In the genomic region with DNA sequence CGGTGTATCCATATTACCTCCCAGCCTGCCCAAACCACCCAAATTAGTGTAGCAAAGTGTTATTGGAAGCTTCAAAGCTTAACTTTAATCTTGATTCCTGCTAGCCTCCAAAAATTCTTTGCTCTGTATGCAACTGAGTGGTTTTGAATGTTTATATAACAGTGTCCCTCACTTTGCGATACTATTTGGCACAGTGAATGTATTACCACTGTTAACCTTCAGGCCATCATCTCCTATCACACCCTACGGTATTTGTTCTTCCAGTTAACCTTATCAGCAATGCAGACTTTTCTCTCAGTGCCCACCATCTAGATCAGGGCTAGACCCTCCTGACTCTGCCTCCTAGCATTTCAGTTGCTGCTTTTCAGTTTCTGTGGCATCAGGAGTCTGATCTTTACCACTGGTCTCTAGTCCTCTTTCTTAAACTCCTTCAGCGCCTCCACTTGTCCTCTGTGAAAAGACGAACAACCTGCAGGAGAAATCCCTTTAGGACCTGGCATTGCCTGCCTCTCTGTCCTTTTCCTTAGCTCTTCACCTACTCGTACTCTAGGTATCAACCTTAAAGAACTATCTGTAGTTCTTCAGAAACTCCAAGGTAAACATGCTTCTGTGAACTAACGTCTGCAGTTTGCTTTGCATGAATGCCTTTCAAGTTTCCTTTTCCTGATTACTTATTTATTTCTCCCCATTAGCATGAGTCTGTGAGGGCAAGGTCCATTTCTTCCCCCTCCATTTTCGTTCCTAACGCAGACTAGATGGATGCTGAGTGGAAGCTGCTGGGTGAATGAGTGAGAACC, we compare ENCODE assay signal across 15 cellular contexts.
DNase-seq lines count a peak whose midpoint lies in the region; ATAC-seq and TF ChIP-seq lines count a peak whose summit lies in the region.
"Had no signal": no experiment of that assay in that cellular context is flagged by ENCODE, and none has a peak within 500 bp of the region (broad histone marks: within the 10 kb centered on the region; RNA-seq: fewer than 3 reads in every experiment).

No MANE protein-coding gene starts in this region.

- no peak overlapping the region for H2AFZ ChIP-seq in smooth muscle cell (ENCODE audit: low read depth)

- no peaks in the 10 kb centered on the region for H3K4me1 ChIP-seq in smooth muscle cell (ENCODE audit: low read depth)
- H3K4me1 ChIP-seq: sigmoid colon had no signal

- H3K4me3 ChIP-seq in epithelial cell of proximal tubule (ENCODE audit: low read depth, low read length) (peak overlapping the region; percentile 40), smooth muscle cell (peak overlapping the region; percentile 22)
- H3K4me3 ChIP-seq: cardiac muscle cell, sigmoid colon had no signal

- H3K9me3 ChIP-seq in smooth muscle cell (replicated peaks; ENCODE audit: low read depth), result no peaks in the 10 kb centered on the region
- H3K9me3 ChIP-seq: sigmoid colon had no signal

- H3K9ac ChIP-seq in smooth muscle cell (ENCODE audit: low read depth), result no peak overlapping the region

- H3K4me2 ChIP-seq in smooth muscle cell, result no peak overlapping the region

- H3K27me3 ChIP-seq in smooth muscle cell (ENCODE audit: low read depth), result no peaks in the 10 kb centered on the region
- H3K27me3 ChIP-seq: cardiac muscle cell, sigmoid colon had no signal

- H3K79me2 ChIP-seq in smooth muscle cell (ENCODE audit: low read depth), result no peaks in the 10 kb centered on the region

- peak; percentile 77 for ATAC-seq in GM18873 (IDR thresholded peaks at IDR 0.05; ENCODE audit: low FRiP score, unreplicated experiment)
- ATAC-seq in HG03097 (IDR thresholded peaks at IDR 0.05; ENCODE audit: low FRiP score, unreplicated experiment), result peak; percentile 76
- ATAC-seq in HG03196 (IDR thresholded peaks at IDR 0.05; ENCODE audit: unreplicated experiment), result no peak
- ATAC-seq in GM18909 (IDR thresholded peaks at IDR 0.05; ENCODE audit: poor library complexity, unreplicated experiment), result no peak
- ATAC-seq: activated CD8-positive, alpha-beta memory T cell treated with anti-CD3 and anti-CD28 coated beads, Interleukin-2, amount 10 ng/mL, durations not matched to agents 7 days and 5 days; CD8-positive, alpha-beta T cell; left lobe of liver; stimulated activated naive CD8-positive, alpha-beta T cell treated with anti-CD3 and anti-CD28 coated beads, Interleukin-15, amount 100 ng/mL, for 72 hours had no signal

- TF ChIP-seq CTCF in epithelial cell of proximal tubule (conservative IDR thresholded peaks at IDR 0.05; ENCODE audit: low read depth, low read length), result no peak
- TF ChIP-seq CTCF in smooth muscle cell (IDR thresholded peaks at IDR 0.05; ENCODE audit: borderline replicate concordance, insufficient read depth, poor library complexity, severe bottlenecking), result no peak

- peak; percentile 63 for DNase-seq in epithelial cell of proximal tubule (ENCODE audit: low read depth)
- DNase-seq in smooth muscle cell (lab: John Stamatoyannopoulos, UW; ENCODE audit: unreplicated experiment), result no peak
- DNase-seq in caudate nucleus (lab: John Stamatoyannopoulos, UW), result no peak
- DNase-seq: activated B cell treated with CpG ODN at 0.5 μM for 24 hours; activated CD8-positive, alpha-beta memory T cell treated with anti-CD3 and anti-CD28 coated beads, Interleukin-2, amount 10 ng/mL, durations not matched to agents 7 days and 5 days; activated naive CD4-positive, alpha-beta T cell treated with anti-CD3 and anti-CD28 coated beads, Interleukin-2, amount 10 ng/mL, durations not matched to agents 7 days and 5 days; CD8-positive, alpha-beta T cell; sigmoid colon; stimulated activated naive CD8-positive, alpha-beta T cell treated with anti-CD3 and anti-CD28 coated beads, Interleukin-15, amount 100 ng/mL, for 72 hours had no signal

- no peaks in the 10 kb centered on the region for H4K20me1 ChIP-seq in smooth muscle cell (ENCODE audit: low read depth)

- 79% methylated on average over 9 of the region's 9 CpGs for WGBS in smooth muscle cell (ENCODE audit: low lambda C conversion rate)

- H3K36me3 ChIP-seq in smooth muscle cell (ENCODE audit: low read depth), result no peaks in the 10 kb centered on the region
- H3K36me3 ChIP-seq: cardiac muscle cell, sigmoid colon had no signal

- no peak overlapping the region for H3K27ac ChIP-seq in smooth muscle cell (ENCODE audit: low read depth)
- H3K27ac ChIP-seq in caudate nucleus (ENCODE audit: low read depth, low read length), result no peak overlapping the region
- H3K27ac ChIP-seq: cardiac muscle cell, sigmoid colon had no signal

- H3F3A ChIP-seq in smooth muscle cell (ENCODE audit: low read depth), result no peaks in the 10 kb centered on the region

Comparison
In these comparisons a context has a peak if more than half of its experiments do, and no peak if none do; other contexts are left out.
1. ATAC-seq: peak in GM18873 (single experiment) and HG03097 (single experiment); none in HG03196 (single experiment) and GM18909 (single experiment).